ENCODE assay signal across 35 cellular contexts in the genomic region with DNA sequence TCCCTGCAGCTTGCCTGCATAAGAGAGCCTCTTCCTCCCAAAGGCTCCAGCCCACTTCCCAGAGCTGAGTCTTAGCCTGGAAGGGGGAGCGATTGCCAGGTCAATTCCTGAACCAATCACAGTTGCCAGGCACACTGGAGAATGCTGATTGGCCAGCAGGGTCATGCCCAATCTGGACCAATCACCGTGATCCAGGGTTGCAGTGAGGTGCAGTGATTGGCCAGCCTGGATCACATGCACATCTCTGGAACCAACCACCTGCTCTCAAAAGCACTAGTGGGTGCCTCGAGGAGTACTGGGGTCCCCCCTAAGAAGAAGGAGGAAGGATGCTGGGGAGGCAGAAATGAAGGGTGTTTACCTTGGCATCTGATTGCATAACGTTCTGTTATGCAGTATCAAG. TPM values are rescaled to one million over a fixed set of nuclear protein-coding genes. Genes with fewer than 3 reads are reported as not detected.
DNase-seq lines count a peak whose midpoint lies in the region; ATAC-seq, FAIRE-seq and TF ChIP-seq lines count a peak whose summit lies in the region.
"Had no signal": no experiment of that assay in that cellular context is flagged by ENCODE, and none has a peak within 500 bp of the region (broad histone marks: within the 10 kb centered on the region; RNA-seq: fewer than 3 reads in every experiment).

No MANE protein-coding gene starts in this region.

- no peak overlapping the region for H3K9ac ChIP-seq in H9 (ENCODE audit: extremely low read depth, insufficient read length, low read length)
- H3K9ac ChIP-seq in Karpas-422 (ENCODE audit: low read length) = no peak overlapping the region
- no peak overlapping the region for H3K9ac ChIP-seq in GM12878 (ENCODE audit: control insufficient read depth, insufficient read depth, low read length)
- no peak overlapping the region for H3K9ac ChIP-seq in mesendoderm (ENCODE audit: low read length)

- H3K27ac Mint-ChIP-seq in H9 = peak overlapping the region in 2 of 3 experiments; percentile 17 to 61; a peak in 1 of 7 replicates
- no peak overlapping the region for H3K27ac Mint-ChIP-seq in MCF 10A (ENCODE audit: low read depth, unreplicated experiment)
- H3K27ac Mint-ChIP-seq: activated naive CD8-positive, alpha-beta T cell treated with anti-CD3 and anti-CD28 coated beads for 36 hours; IgD-negative memory B cell; immature natural killer cell; nephron had no signal

- H3K27me3 Mint-ChIP-seq in H9 (ENCODE audit: low read depth) (peaks cover 11% of the 10 kb centered on the region), MCF 10A (ENCODE audit: insufficient read depth, unreplicated experiment) (peaks cover 35% of the 10 kb centered on the region)
- H3K27me3 Mint-ChIP-seq: IgD-negative memory B cell had no signal

- H4K8ac ChIP-seq in H9 (replicated peaks; ENCODE audit: insufficient read length, low read depth, low read length) (no peak overlapping the region), mesendoderm (ENCODE audit: low read depth, low read length) (no peak overlapping the region)

- H2BK20ac ChIP-seq in H9 (ENCODE audit: low read depth, low read length, poor library complexity, severe bottlenecking) = no peak overlapping the region

- CTCF ChIA-PET in GM12878 (lab: Yijun Ruan, JAX) = no interaction called here
- CTCF ChIA-PET in MCF 10A (lab: Yijun Ruan, JAX) = interaction anchor here (1.1 kb wide), 1 partner anchor 9 kb away, joined by 3 read pairs; no protein-coding TSS in a partner anchor

- H3T11ph ChIP-seq in H9 (ENCODE audit: low read length) = no peak overlapping the region

- H2BK12ac ChIP-seq in H9 (ENCODE audit: insufficient read length, low read depth, low read length) = no peak overlapping the region

- BruUV-seq in GM12878 (replicated peaks; lab: Mats Ljungman, UMichigan) (no TSS peak), MCF 10A (replicated peaks; lab: Mats Ljungman, UMichigan) (no TSS peak)

- WGBS in H9 (ENCODE audit: extremely low coverage, insufficient read length, low lambda C conversion rate) = no CpG with 5 or more reads among the region's 4 CpGs
- 37% methylated on average over 4 of the region's 4 CpGs for WGBS in GM12878 (ENCODE audit: insufficient coverage, insufficient replicate concordance, low lambda C conversion rate, missing lambda C conversion rate)
- WGBS in mesendoderm (ENCODE audit: extremely low coverage, insufficient coverage, low lambda C conversion rate) = no CpG with 5 or more reads among the region's 4 CpGs

- H3K23ac ChIP-seq in H9 (ENCODE audit: insufficient read length, low read depth, low read length) = no peak overlapping the region
- H3K23ac ChIP-seq in mesendoderm (ENCODE audit: low read length) = no peak overlapping the region

- H2BK5ac ChIP-seq in H9 (ENCODE audit: insufficient read length, low read length) (no peak overlapping the region), mesendoderm (ENCODE audit: low read length) (no peak overlapping the region)

- H3K79me2 ChIP-seq in H9 (ENCODE audit: insufficient read depth, low read length) (no peaks in the 10 kb centered on the region), Karpas-422 (ENCODE audit: low read length) (no peaks in the 10 kb centered on the region), GM12878 (ENCODE audit: control insufficient read depth, insufficient read depth, low read length) (no peaks in the 10 kb centered on the region), mesendoderm (ENCODE audit: control insufficient read depth, insufficient read depth, low read length) (no peaks in the 10 kb centered on the region)
- H3K79me2 ChIP-seq: hepatocyte had no signal

- no peak for TF ChIP-seq CTCF in H9 (conservative IDR thresholded peaks at IDR 0.05)
- no peak for TF ChIP-seq CTCF in GM12878 (IDR thresholded peaks at IDR 0.05 in 2 of 3, conservative IDR thresholded peaks at IDR 0.05 in 1 of 3; ENCODE audit: control insufficient read depth in 2 of 3, extremely low read depth in 1 of 3, insufficient read depth in 1 of 3, low read depth in 3 of 3, low read length in 3 of 3)
- TF ChIP-seq CTCF in MCF 10A (IDR thresholded peaks at IDR 0.05; ENCODE audit: unreplicated experiment) = no peak

- H3K79me1 ChIP-seq in H9 (ENCODE audit: insufficient read depth, low read depth, low read length, poor library complexity, severe bottlenecking) (no peaks in the 10 kb centered on the region), mesendoderm (ENCODE audit: low read length) (no peaks in the 10 kb centered on the region)

- H3K4me1 Mint-ChIP-seq in H9 (peaks cover 14 to 20% of the 10 kb centered on the region in 2 experiments), MCF 10A (ENCODE audit: insufficient read depth, unreplicated experiment) (no peaks in the 10 kb centered on the region)
- H3K4me1 Mint-ChIP-seq: activated naive CD8-positive, alpha-beta T cell treated with anti-CD3 and anti-CD28 coated beads for 36 hours; IgD-negative memory B cell; immature natural killer cell had no signal

- no peaks in the 10 kb centered on the region for H3K9me2 ChIP-seq in Karpas-422 (replicated peaks; ENCODE audit: insufficient read depth, low read length)

- FAIRE-seq in GM12878 (lab: Jason Lieb, UNC) = no peak
- FAIRE-seq: colon had no signal

- H3K4ac ChIP-seq in H9 (ENCODE audit: low read depth, low read length) (no peak overlapping the region), mesendoderm (ENCODE audit: low read depth, low read length) (no peak overlapping the region)

- no peak overlapping the region for H3K14ac ChIP-seq in H9 (ENCODE audit: insufficient read depth, low read length)

- H3K27me3 ChIP-seq in H9 (ENCODE audit: insufficient read depth, low read length) = no peaks in the 10 kb centered on the region; the same call in 1 of the 2 replicates
- no peaks in the 10 kb centered on the region for H3K27me3 ChIP-seq in Karpas-422 (ENCODE audit: low read length)
- H3K27me3 ChIP-seq in GM12878 (replicated peaks in 1 of 2; ENCODE audit: control insufficient read depth in 2 of 2, insufficient read depth in 2 of 2, low read length in 1 of 2) = no peaks in the 10 kb centered on the region; a peak in 1 of 4 replicates
- H3K27me3 ChIP-seq in mesendoderm (ENCODE audit: insufficient read depth, low read length, poor library complexity) = no peaks in the 10 kb centered on the region
- H3K27me3 ChIP-seq: breast epithelium, hepatocyte had no signal

- H4K20me1 ChIP-seq in H9 (ENCODE audit: control insufficient read depth, insufficient read depth, insufficient read length) = no peaks in the 10 kb centered on the region
- H4K20me1 ChIP-seq in Karpas-422 (ENCODE audit: insufficient read depth, low read depth, low read length) = no peaks in the 10 kb centered on the region
- no peaks in the 10 kb centered on the region for H4K20me1 ChIP-seq in GM12878 (ENCODE audit: control insufficient read depth, insufficient read depth)

- H3K27ac ChIP-seq in H9 (ENCODE audit: insufficient read length, low read depth, low read length) (no peak overlapping the region), Karpas-422 (ENCODE audit: low read length) (no peak overlapping the region), GM12878 (ENCODE audit: control insufficient read depth, insufficient read depth) (no peak overlapping the region), mesendoderm (ENCODE audit: low read depth, low read length) (no peak overlapping the region)
- H3K27ac ChIP-seq: breast epithelium, C4-2B, gastroesophageal sphincter, hepatocyte, SJCRH30 had no signal

- H3K18ac ChIP-seq in H9 (ENCODE audit: insufficient read length, low read depth, low read length) (no peak overlapping the region), mesendoderm (ENCODE audit: low read length) (no peak overlapping the region)

- H3K36me3 ChIP-seq in Karpas-422 (ENCODE audit: insufficient read depth, low read length) = no peaks in the 10 kb centered on the region
- H3K36me3 ChIP-seq in GM12878 (ENCODE audit: control insufficient read depth in 2 of 2, insufficient read depth in 2 of 2, low read length in 1 of 2) = no peaks in the 10 kb centered on the region
- H3K36me3 ChIP-seq in mesendoderm (ENCODE audit: control insufficient read depth, insufficient read depth, low read length) = no peaks in the 10 kb centered on the region
- H3K36me3 ChIP-seq: breast epithelium, gastroesophageal sphincter, HAP-1, SJCRH30 had no signal

- H3K4me1 ChIP-seq in H9 (ENCODE audit: insufficient read depth, low read length) = no peaks in the 10 kb centered on the region
- no peaks in the 10 kb centered on the region for H3K4me1 ChIP-seq in Karpas-422 (ENCODE audit: low read length)
- no peaks in the 10 kb centered on the region for H3K4me1 ChIP-seq in GM12878 (ENCODE audit: control insufficient read depth, insufficient read depth, low read length)
- no peaks in the 10 kb centered on the region for H3K4me1 ChIP-seq in mesendoderm (ENCODE audit: control insufficient read depth, low read depth, low read length)
- H3K4me1 ChIP-seq: breast epithelium, gastroesophageal sphincter, HAP-1, SJCRH30 had no signal

- POLR2A ChIA-PET in GM12878 (lab: Charles Lee) (no interaction called here), MCF 10A (lab: Yijun Ruan, JAX) (no interaction called here)

- in situ Hi-C loops in GM12878 (cut with MboI) = no loop called here

- H3K9me3 ChIP-seq in H9 (ENCODE audit: control insufficient read depth, low read depth, low read length) (no peaks in the 10 kb centered on the region), Karpas-422 (ENCODE audit: low read length) (no peaks in the 10 kb centered on the region), GM12878 (replicated peaks; ENCODE audit: control insufficient read depth, insufficient read depth, low read length) (no peaks in the 10 kb centered on the region)
- H3K9me3 ChIP-seq: breast epithelium, gastroesophageal sphincter, HAP-1, SJCRH30 had no signal

- H3K4me3 ChIP-seq in Karpas-422 (ENCODE audit: low read length) (no peak overlapping the region), GM12878 (no peak overlapping the region), mesendoderm (ENCODE audit: low read length) (no peak overlapping the region)
- H3K4me3 ChIP-seq: breast epithelium, gastroesophageal sphincter, HAP-1, hepatocyte, SJCRH30 had no signal

- H2BK120ac ChIP-seq in H9 (ENCODE audit: low read depth, low read length, poor library complexity, severe bottlenecking) (no peak overlapping the region), mesendoderm (ENCODE audit: low read depth, low read length) (no peak overlapping the region)

- RAD21 ChIA-PET in GM12878 (lab: Charles Lee; ENCODE audit: unreplicated experiment) = no interaction called here

- no peak overlapping the region for H3K4me3 Mint-ChIP-seq in H9
- no peak overlapping the region for H3K4me3 Mint-ChIP-seq in MCF 10A (ENCODE audit: unreplicated experiment)
- H3K4me3 Mint-ChIP-seq: activated naive CD8-positive, alpha-beta T cell treated with anti-CD3 and anti-CD28 coated beads for 36 hours; IgD-negative memory B cell; immature natural killer cell; nephron had no signal

- no peak for ATAC-seq in GM12878
- ATAC-seq: gastroesophageal sphincter, left colon had no signal

- DNase-seq in H9 = no peak
- DNase-seq in Karpas-422 = peak; percentile 65
- DNase-seq in GM12878 (ENCODE audit: low read depth, low spot score) = no peak
- peak; percentile 9 for DNase-seq in mesendoderm
- DNase-seq in MCF 10A (ENCODE audit: unreplicated experiment) = no peak
- DNase-seq in mesenteric fat pad (ENCODE audit: low spot score) = no peak
- DNase-seq in CD1c-positive myeloid dendritic cell (ENCODE audit: extremely low spot score) = no peak
- DNase-seq in activated gamma-delta T cell treated with Interleukin-2 at 50 U/mL for 16 hours = no peak
- DNase-seq: activated CD4-positive, alpha-beta T cell treated with anti-CD3 and anti-CD28 coated beads, Interleukin-2, amount 50 U/mL, for 1 hour; activated CD4-positive, CD25-positive, alpha-beta regulatory T cell; activated effector memory CD4-positive, alpha-beta T cell treated with anti-CD3 and anti-CD28 coated beads, Interleukin-2, amount 50 U/mL, for 16 hours; activated naive CD8-positive, alpha-beta T cell treated with anti-CD3 and anti-CD28 coated beads for 36 hours; activated T-cell treated with anti-CD3 and anti-CD28 coated beads, Interleukin-2, amount 50 U/mL, for 1 hour; anterior cingulate cortex; effector CD8-positive, alpha-beta T cell; immature natural killer cell; left colon; MM.1S; NCI-H1436; NCI-H2081 treated with DMSO at 0.1 percent for 48 hours; NCI-H345; stimulated activated CD4-positive, alpha-beta T cell treated with anti-CD3 and anti-CD28 coated beads, Interleukin-4, amount 100 ng/mL, for 24 hours; T-helper 1 cell; trophoblast cell had no signal

- H3K9me3 Mint-ChIP-seq in H9 (no peaks in the 10 kb centered on the region; a peak in 1 of 5 replicates), MCF 10A (ENCODE audit: unreplicated experiment) (no peaks in the 10 kb centered on the region)
- H3K9me3 Mint-ChIP-seq: activated naive CD8-positive, alpha-beta T cell treated with anti-CD3 and anti-CD28 coated beads for 36 hours; IgD-negative memory B cell; immature natural killer cell; nephron had no signal

- H3K56ac ChIP-seq in H9 (ENCODE audit: insufficient read length, low read depth, low read length) = no peak overlapping the region
- H3K56ac ChIP-seq in mesendoderm (ENCODE audit: low read length) = no peak overlapping the region

- H2BK15ac ChIP-seq in H9 (ENCODE audit: low read depth, low read length) = no peak overlapping the region
- no peak overlapping the region for H2BK15ac ChIP-seq in mesendoderm (replicated peaks; ENCODE audit: low read depth)

- no peaks in the 10 kb centered on the region for H3K23me2 ChIP-seq in H9 (ENCODE audit: insufficient read length, low read depth, low read length, poor library complexity, severe bottlenecking)

- no peak for TF ChIP-seq POLR2A in GM12878 (IDR thresholded peaks at IDR 0.05; ENCODE audit: low read depth, low read length)

- no peak for TF ChIP-seq EP300 in GM12878 (IDR thresholded peaks at IDR 0.05; ENCODE audit: borderline replicate concordance in 1 of 2, control insufficient read depth in 1 of 2, low read depth in 2 of 2, low read length in 2 of 2)

- H3K4me2 ChIP-seq in H9 (ENCODE audit: insufficient read depth, insufficient read length, low read length) = no peak overlapping the region
- no peak overlapping the region for H3K4me2 ChIP-seq in Karpas-422 (ENCODE audit: low read depth, low read length, poor library complexity, severe bottlenecking)
- no peak overlapping the region for H3K4me2 ChIP-seq in GM12878 (ENCODE audit: control insufficient read depth, insufficient read depth)
- H3K4me2 ChIP-seq in mesendoderm (ENCODE audit: low read length) = no peak overlapping the region
- H3K4me2 ChIP-seq: hepatocyte had no signal

- H2AFZ ChIP-seq in H9 (ENCODE audit: low read length) (no peak overlapping the region), Karpas-422 (ENCODE audit: low read length) (no peak overlapping the region), GM12878 (ENCODE audit: control insufficient read depth, low read depth, low read length) (no peak overlapping the region)
- H2AFZ ChIP-seq: hepatocyte had no signal

- intact Hi-C loops in GM12878 (cut with micrococcal nuclease; ENCODE audit: unreplicated experiment) (no loop called here), MCF 10A (cut with micrococcal nuclease) (no loop called here)

- H3K36me3 Mint-ChIP-seq in H9 (ENCODE audit: insufficient read depth in 1 of 3, low read depth in 3 of 3) = peaks cover 0 to 4% (median 1%) of the 10 kb centered on the region in 3 experiments; a peak in 2 of 7 replicates
- no peaks in the 10 kb centered on the region for H3K36me3 Mint-ChIP-seq in MCF 10A (ENCODE audit: insufficient read depth, unreplicated experiment)
- H3K36me3 Mint-ChIP-seq: activated naive CD8-positive, alpha-beta T cell treated with anti-CD3 and anti-CD28 coated beads for 36 hours; IgD-negative memory B cell; immature natural killer cell had no signal

- TF ChIP-seq RAD21 in GM12878 (IDR thresholded peaks at IDR 0.05; ENCODE audit: insufficient read depth, low read depth, low read length) = no peak

- SMC1A ChIA-PET in GM12878 (lab: Charles Lee; ENCODE audit: uncharacterized antibody, unreplicated experiment) = no interaction called here

- H4K91ac ChIP-seq in H9 (ENCODE audit: insufficient read length, low read depth, low read length) = no peak overlapping the region

- H2AK5ac ChIP-seq in H9 (ENCODE audit: insufficient read length, low read length) (no peak overlapping the region), mesendoderm (ENCODE audit: low read length) (no peak overlapping the region)

- H4K5ac ChIP-seq in H9 (ENCODE audit: insufficient read length, low read depth, low read length) (no peak overlapping the region), mesendoderm (ENCODE audit: low read length) (no peak overlapping the region)

RNA-seq across cellular contexts. Expression of a gene that starts 18.4 kb away (rescaled TPM):
- total RNA-seq in H9 (2021) = 12.1 and 12.7 TPM in 2 replicates
- 12.6 and 19.3 TPM in 2 replicates for total RNA-seq in Karpas-422 (2014; rRNA removed; shearing (Covaris generic); ENCODE audit: low replicate concordance)
- 8.7 and 20.9 TPM in 2 replicates for total RNA-seq in GM12878 (2013; cell fraction: nucleolus; rRNA removed)
- 8.1 and 11.6 TPM in 2 replicates for total RNA-seq in GM12878 (2014; rRNA removed)
- total RNA-seq in GM12878 (2014; rRNA removed; fragmentation: Illumina TruSeq; extraction: Trizol) = 3.7 and 5.0 TPM in 2 replicates
- total RNA-seq in GM12878 (2021) = 8.2 and 8.8 TPM in 2 replicates
- 2.1 TPM for polyA plus RNA-seq in GM12878 (2011; ENCODE audit: low read depth)
- 0.82 and 1.9 TPM in 2 replicates for polyA plus RNA-seq in GM12878 (2011; rRNA removed)
- polyA plus RNA-seq in GM12878 (2011; cell fraction: cytosol; rRNA removed) = 3.5 and 5.9 TPM in 2 replicates
- 9.2 and 10.5 TPM in 2 replicates for polyA plus RNA-seq in GM12878 (2011; cell fraction: nucleus; rRNA removed)
- 5.6 and 10.2 TPM in 2 replicates for polyA plus RNA-seq in GM12878 (2012)
- 0.65 and 2.7 TPM in 2 replicates for polyA plus RNA-seq in GM12878 (2014; fragmentation: Illumina TruSeq; extraction: Trizol)
- polyA plus RNA-seq in GM12878 (2014; fragmentation: Nextera tagmentation; extraction: Ambion mirVana) = under 1 TPM; 0.03 to 0.79 TPM
- polyA plus RNA-seq in GM12878 (2014; rRNA removed) = 8.5 and 9.7 TPM in 2 replicates
- 1 to 10 TPM; 9.3 to 9.9 TPM for polyA plus RNA-seq in GM12878 (2016; fragmentation: Nextera tagmentation; extraction: Ambion mirVana)
- polyA minus RNA-seq in GM12878 (2011; rRNA and poly(A)+ RNA removed) = 1.5 and 2.3 TPM in 2 replicates
- polyA minus RNA-seq in GM12878 (2011; cell fraction: cytosol; rRNA and poly(A)+ RNA removed) = 3.5 and 3.8 TPM in 2 replicates
- 3.5 and 6.8 TPM in 2 replicates for polyA minus RNA-seq in GM12878 (2011; cell fraction: nucleus; rRNA and poly(A)+ RNA removed)
- 7.8 TPM for polyA plus RNA-seq in mesendoderm (2013, experiment 1 of 2)
- polyA plus RNA-seq in mesendoderm (2013, experiment 2 of 2) = 8.3 TPM
- total RNA-seq in MCF 10A (2022) = 4.9 and 8.7 TPM in 2 replicates
- total RNA-seq in mesenteric fat pad = 12.1 TPM

RNA-seq across cellular contexts. Expression of a gene that starts 50.4 kb away (rescaled TPM):
- total RNA-seq in H9 (2021) (2.0 and 2.5 TPM in 2 replicates), GM12878 (2014; rRNA removed) (not detected in 2 replicates), GM12878 (2014; rRNA removed; fragmentation: Illumina TruSeq; extraction: Trizol) (not detected in 2 replicates), GM12878 (2021) (not detected in 2 replicates), MCF 10A (2022) (not detected in 2 replicates), mesenteric fat pad (14.1 TPM)
- total RNA-seq in Karpas-422 (2014; rRNA removed; shearing (Covaris generic); ENCODE audit: low replicate concordance) = not detected in 2 replicates
- not detected in 2 replicates for total RNA-seq in GM12878 (2013; cell fraction: nucleolus; rRNA removed)
- polyA plus RNA-seq in GM12878 (2011; ENCODE audit: low read depth) = not detected
- polyA plus RNA-seq in GM12878 (2011; rRNA removed) (0.17 TPM in 1 of 2 replicates, not detected in the other), GM12878 (2014; fragmentation: Illumina TruSeq; extraction: Trizol) (not detected in 2 replicates), GM12878 (2014; fragmentation: Nextera tagmentation; extraction: Ambion mirVana) (not detected), GM12878 (2014; rRNA removed) (not detected in 2 replicates), GM12878 (2016; fragmentation: Nextera tagmentation; extraction: Ambion mirVana) (not detected)
- 0.03 TPM in 1 of 2 replicates, not detected in the other for polyA plus RNA-seq in GM12878 (2011; cell fraction: cytosol; rRNA removed)
- not detected in 2 replicates for polyA plus RNA-seq in GM12878 (2011; cell fraction: nucleus; rRNA removed)
- 0.22 TPM in 1 of 2 replicates, not detected in the other for polyA plus RNA-seq in GM12878 (2012)
- polyA minus RNA-seq in GM12878 (2011; rRNA and poly(A)+ RNA removed) = 0.46 TPM in 1 of 2 replicates, not detected in the other
- polyA minus RNA-seq in GM12878 (2011; cell fraction: cytosol; rRNA and poly(A)+ RNA removed) = not detected in 2 replicates
- polyA minus RNA-seq in GM12878 (2011; cell fraction: nucleus; rRNA and poly(A)+ RNA removed) = not detected in 2 replicates
- 12.4 TPM for polyA plus RNA-seq in mesendoderm (2013, experiment 1 of 2)
- 14.3 TPM for polyA plus RNA-seq in mesendoderm (2013, experiment 2 of 2)
- total RNA-seq: activated naive CD8-positive, alpha-beta T cell treated with anti-CD3 and anti-CD28 coated beads for 36 hours; lung microvascular endothelial cell; pulmonary artery endothelial cell; SJCRH30 had no signal
- polyA plus RNA-seq: IgD-negative memory B cell, immature natural killer cell had no signal

RNA-seq across cellular contexts. Expression of a gene that starts 56.3 kb away (rescaled TPM):
- total RNA-seq in H9 (2021) = 32.5 and 36.2 TPM in 2 replicates
- total RNA-seq in Karpas-422 (2014; rRNA removed; shearing (Covaris generic); ENCODE audit: low replicate concordance) = 23.4 and 26.3 TPM in 2 replicates
- 20.2 and 22.1 TPM in 2 replicates for total RNA-seq in GM12878 (2013; cell fraction: nucleolus; rRNA removed)
- 30.9 and 32.6 TPM in 2 replicates for total RNA-seq in GM12878 (2014; rRNA removed)
- total RNA-seq in GM12878 (2014; rRNA removed; fragmentation: Illumina TruSeq; extraction: Trizol) = 14.1 and 16.5 TPM in 2 replicates
- 26.2 and 26.9 TPM in 2 replicates for total RNA-seq in GM12878 (2021)
- polyA plus RNA-seq in GM12878 (2011; ENCODE audit: low read depth) = 6.4 TPM
- 15.9 and 19.1 TPM in 2 replicates for polyA plus RNA-seq in GM12878 (2011; rRNA removed)
- polyA plus RNA-seq in GM12878 (2011; cell fraction: cytosol; rRNA removed) = 24.3 and 29.4 TPM in 2 replicates
- 17.5 and 20.2 TPM in 2 replicates for polyA plus RNA-seq in GM12878 (2011; cell fraction: nucleus; rRNA removed)
- 11.5 and 15.2 TPM in 2 replicates for polyA plus RNA-seq in GM12878 (2012)
- polyA plus RNA-seq in GM12878 (2014; fragmentation: Illumina TruSeq; extraction: Trizol) = 17.9 and 21.4 TPM in 2 replicates
- polyA plus RNA-seq in GM12878 (2014; fragmentation: Nextera tagmentation; extraction: Ambion mirVana) = 1 to 10 TPM; 1.5 to 5.2 TPM
- polyA plus RNA-seq in GM12878 (2014; rRNA removed) = 23.4 and 26.9 TPM in 2 replicates
- 10 to 100 TPM; 41.3 to 43.2 TPM for polyA plus RNA-seq in GM12878 (2016; fragmentation: Nextera tagmentation; extraction: Ambion mirVana)
- 28.7 and 32.7 TPM in 2 replicates for polyA minus RNA-seq in GM12878 (2011; rRNA and poly(A)+ RNA removed)
- 4.7 and 8.3 TPM in 2 replicates for polyA minus RNA-seq in GM12878 (2011; cell fraction: cytosol; rRNA and poly(A)+ RNA removed)
- polyA minus RNA-seq in GM12878 (2011; cell fraction: nucleus; rRNA and poly(A)+ RNA removed) = 10.4 and 20.3 TPM in 2 replicates
- polyA plus RNA-seq in mesendoderm (2013, experiment 1 of 2) = 29.2 TPM
- 26.5 TPM for polyA plus RNA-seq in mesendoderm (2013, experiment 2 of 2)
- total RNA-seq in MCF 10A (2022) = 28.5 and 29.1 TPM in 2 replicates
- 20.4 TPM for total RNA-seq in mesenteric fat pad

RNA-seq across cellular contexts. Expression of a gene that starts 57.2 kb away (rescaled TPM):
- total RNA-seq in H9 (2021) (3.2 and 4.1 TPM in 2 replicates), GM12878 (2014; rRNA removed) (not detected in 2 replicates), GM12878 (2014; rRNA removed; fragmentation: Illumina TruSeq; extraction: Trizol) (not detected in 2 replicates), GM12878 (2021) (not detected in 2 replicates), MCF 10A (2022) (0.22 TPM in 1 of 2 replicates, not detected in the other), mesenteric fat pad (0.35 TPM)
- not detected in 2 replicates for total RNA-seq in Karpas-422 (2014; rRNA removed; shearing (Covaris generic); ENCODE audit: low replicate concordance)
- not detected in 2 replicates for total RNA-seq in GM12878 (2013; cell fraction: nucleolus; rRNA removed)
- polyA plus RNA-seq in GM12878 (2011; ENCODE audit: low read depth) = not detected
- polyA plus RNA-seq in GM12878 (2011; rRNA removed) (not detected in 2 replicates), GM12878 (2014; fragmentation: Illumina TruSeq; extraction: Trizol) (0.01 TPM in 1 of 2 replicates, not detected in the other), GM12878 (2014; fragmentation: Nextera tagmentation; extraction: Ambion mirVana) (not detected), GM12878 (2014; rRNA removed) (not detected in 2 replicates), GM12878 (2016; fragmentation: Nextera tagmentation; extraction: Ambion mirVana) (not detected)
- polyA plus RNA-seq in GM12878 (2011; cell fraction: cytosol; rRNA removed) = not detected in 2 replicates
- not detected in 2 replicates for polyA plus RNA-seq in GM12878 (2011; cell fraction: nucleus; rRNA removed)
- polyA plus RNA-seq in GM12878 (2012) = 0.03 TPM in 1 of 2 replicates, not detected in the other
- not detected in 2 replicates for polyA minus RNA-seq in GM12878 (2011; rRNA and poly(A)+ RNA removed)
- not detected in 2 replicates for polyA minus RNA-seq in GM12878 (2011; cell fraction: cytosol; rRNA and poly(A)+ RNA removed)
- not detected in 2 replicates for polyA minus RNA-seq in GM12878 (2011; cell fraction: nucleus; rRNA and poly(A)+ RNA removed)
- polyA plus RNA-seq in mesendoderm (2013, experiment 1 of 2) = 0.42 TPM
- polyA plus RNA-seq in mesendoderm (2013, experiment 2 of 2) = 0.56 TPM
- total RNA-seq: pulmonary artery endothelial cell, SJCRH30 had no signal
- polyA plus RNA-seq: immature natural killer cell had no signal

Comparison
In these comparisons a context has a peak if more than half of its experiments do, and no peak if none do; other contexts are left out.
1. DNase-seq: peak in Karpas-422 (single experiment) and mesendoderm (single experiment); none in H9 (single experiment), GM12878 (single experiment), MCF 10A (single experiment), mesenteric fat pad (single experiment), CD1c-positive myeloid dendritic cell (single experiment) and activated gamma-delta T cell treated with Interleukin-2 at 50 U/mL for 16 hours (single experiment).